In genomic region chr3:40407611-40408010, GRCh38 we compare ENCODE assay signal across 7 cellular contexts. TPM values are rescaled to one million over a fixed set of nuclear protein-coding genes. Genes with fewer than 3 reads are reported as not detected.
"Had no signal": no experiment of that assay in that cellular context is flagged by ENCODE, and none has a peak within 500 bp of the region (broad histone marks: within the 10 kb centered on the region; RNA-seq: fewer than 3 reads in every experiment).

No MANE protein-coding gene starts in this region.

- DNase-seq: GDM1, GF-D8 had no signal

- FAIRE-seq: G401.6, GM12892, GM18507, GM19239 had no signal

RNA-seq across cellular contexts. Expression of gene ENTPD3, which starts 20.6 kb away (rescaled TPM):
- total RNA-seq: G401 had no signal
